In genomic region chr7:140541513-140542192, GRCh38 we compare ENCODE assay signal across 9 cellular contexts.
DNase-seq lines count a peak whose midpoint lies in the region; ATAC-seq and TF ChIP-seq lines count a peak whose summit lies in the region.
"Had no signal": no experiment of that assay in that cellular context is flagged by ENCODE, and none has a peak within 500 bp of the region (broad histone marks: within the 10 kb centered on the region; RNA-seq: fewer than 3 reads in every experiment).

No MANE protein-coding gene starts in this region.

- peak overlapping the region in 1 of 4 donors; percentile 7 for H3K4me3 ChIP-seq in sigmoid colon

- H3K27me3 Mint-ChIP-seq in activated CD4-positive, alpha-beta memory T cell treated with anti-CD3 and anti-CD28 coated beads for 36 hours, result no peaks in the 10 kb centered on the region

- H3K4me3 Mint-ChIP-seq in activated CD4-positive, alpha-beta memory T cell treated with anti-CD3 and anti-CD28 coated beads for 36 hours, result no peak overlapping the region
- H3K4me3 Mint-ChIP-seq: CD4-positive, CD25-positive, alpha-beta regulatory T cell had no signal

- peaks cover 0 to 24% (median 0%) of the 10 kb centered on the region in 4 donors for H3K36me3 ChIP-seq in sigmoid colon

- DNase-seq in ACHN, result peak; percentile 91
- DNase-seq in M059J (ENCODE audit: low read depth), result peak; percentile 98
- peak; percentile 76 for DNase-seq in T1000 (lab: John Stamatoyannopoulos, UW)
- DNase-seq in left cardiac atrium, result peak; percentile 49
- peak; percentile 91 for DNase-seq in sigmoid colon
- DNase-seq in activated CD4-positive, alpha-beta memory T cell treated with anti-CD3 and anti-CD28 coated beads for 36 hours, result no peak
- DNase-seq in NK-92 treated with Interleukin-12 subunit alpha and Interleukin-12 subunit beta, amount 100 ng/mL, for 24 hours (lab: John Stamatoyannopoulos, UW), result no peak
- DNase-seq: CD4-positive, CD25-positive, alpha-beta regulatory T cell had no signal

- 15 to 30% methylated on average over 17 of the region's 17 CpGs for WGBS in sigmoid colon, 2 donors

- in situ Hi-C loops in ACHN (cut with HindIII; ENCODE audit: low pct_ligation_motif_present, low pct_unique_long_range_greater_than_20kb, low sequenced_read_pairs), result no loop called here

- CTCF ChIA-PET in activated CD4-positive, alpha-beta memory T cell treated with anti-CD3 and anti-CD28 coated beads for 36 hours (lab: Charles Lee), result no interaction called here

- no peaks in the 10 kb centered on the region for H3K9me3 Mint-ChIP-seq in activated CD4-positive, alpha-beta memory T cell treated with anti-CD3 and anti-CD28 coated beads for 36 hours

- ATAC-seq in left cardiac atrium, result peak; percentile 60 to 86
- ATAC-seq in HG03139 (IDR thresholded peaks at IDR 0.05; ENCODE audit: unreplicated experiment), result no peak

- H3K27ac ChIP-seq in sigmoid colon, result peak overlapping the region; percentile 68 to 96 (median 70)

- no peak for TF ChIP-seq CTCF in sigmoid colon (IDR thresholded peaks at IDR 0.05)

- H3K4me1 ChIP-seq in sigmoid colon, result peaks cover 0 to 36% (median 31%) of the 10 kb centered on the region in 4 donors

- H3K27ac Mint-ChIP-seq in activated CD4-positive, alpha-beta memory T cell treated with anti-CD3 and anti-CD28 coated beads for 36 hours, result no peak overlapping the region

- no peak for TF ChIP-seq POLR2A in sigmoid colon (IDR thresholded peaks at IDR 0.05)

- H3K27me3 ChIP-seq in sigmoid colon, result no peaks in the 10 kb centered on the region

- no peaks in the 10 kb centered on the region for H3K9me3 ChIP-seq in sigmoid colon

- POLR2A ChIA-PET in activated CD4-positive, alpha-beta memory T cell treated with anti-CD3 and anti-CD28 coated beads for 36 hours (lab: Charles Lee), result no interaction called here

- peak in 1 of 4 donors; percentile 5 for TF ChIP-seq EP300 in sigmoid colon (IDR thresholded peaks at IDR 0.05)

- intact Hi-C loops in left cardiac atrium (cut with DNase I) (no loop called here), sigmoid colon (cut with DNase I) (no loop called here)
- intact Hi-C loops in activated CD4-positive, alpha-beta memory T cell treated with anti-CD3 and anti-CD28 coated beads for 36 hours (cut with micrococcal nuclease), result no loop called here

- H3K4me1 Mint-ChIP-seq in activated CD4-positive, alpha-beta memory T cell treated with anti-CD3 and anti-CD28 coated beads for 36 hours (ENCODE audit: low read depth), result no peaks in the 10 kb centered on the region

- no peaks in the 10 kb centered on the region for H3K36me3 Mint-ChIP-seq in activated CD4-positive, alpha-beta memory T cell treated with anti-CD3 and anti-CD28 coated beads for 36 hours
- H3K36me3 Mint-ChIP-seq: CD4-positive, CD25-positive, alpha-beta regulatory T cell had no signal

Comparison
In these comparisons a context has a peak if more than half of its experiments do, and no peak if none do; other contexts are left out.
1. DNase-seq: peak in ACHN (single experiment), M059J (single experiment), T1000 (single experiment), left cardiac atrium (single experiment) and sigmoid colon (single experiment); none in activated CD4-positive, alpha-beta memory T cell treated with anti-CD3 and anti-CD28 coated beads for 36 hours (single experiment) and NK-92 treated with Interleukin-12 subunit alpha and Interleukin-12 subunit beta, amount 100 ng/mL, for 24 hours (single experiment).